Comparison of ENCODE assay signal across 26 cellular contexts in the genomic region with DNA sequence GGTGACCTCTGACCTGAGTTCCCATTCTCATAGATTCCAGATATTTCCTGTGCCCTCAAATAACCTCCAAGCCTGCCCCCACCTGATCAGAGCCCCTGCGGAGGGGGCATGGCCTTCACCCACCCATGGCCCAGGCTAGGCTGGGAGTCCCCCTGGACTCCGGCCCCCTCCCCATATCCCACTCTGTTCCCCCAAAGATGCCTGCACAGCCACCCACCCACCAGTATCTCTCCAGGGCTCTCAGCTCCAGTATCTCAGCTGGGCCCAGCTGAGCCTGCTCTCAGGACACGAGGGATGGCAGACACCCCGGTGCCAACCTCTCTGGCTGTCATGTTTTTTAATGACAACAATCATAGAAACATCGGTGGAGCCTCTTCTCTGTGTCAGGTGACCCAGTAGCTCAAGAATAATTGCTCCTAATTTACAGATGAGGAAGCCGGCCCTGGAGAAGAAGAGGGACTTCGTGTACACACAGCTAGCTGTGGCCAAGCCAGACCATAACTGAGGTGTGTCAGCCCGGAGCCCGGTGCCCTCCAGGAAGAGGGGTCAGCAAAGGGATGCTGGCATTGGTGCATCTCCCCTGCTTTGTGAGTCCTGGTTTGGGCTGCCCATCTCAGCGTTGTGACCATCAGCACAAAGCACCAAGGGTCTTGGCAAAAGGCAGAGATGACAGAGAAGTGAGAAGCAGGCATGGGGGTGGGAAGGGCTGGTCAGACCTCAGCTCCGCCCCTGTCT.
A peak's percentile ranks its signal among the peaks of the same experiment; 100 is the strongest.
DNase-seq lines count a peak whose midpoint lies in the region; ATAC-seq, FAIRE-seq and TF ChIP-seq lines count a peak whose summit lies in the region.
"Had no signal": no experiment of that assay in that cellular context is flagged by ENCODE, and none has a peak within 500 bp of the region (broad histone marks: within the 10 kb centered on the region; RNA-seq: fewer than 3 reads in every experiment).

No MANE protein-coding gene starts in this region.

- no peaks in the 10 kb centered on the region for H4K20me1 ChIP-seq in PC-3 (ENCODE audit: low read length)
- H4K20me1 ChIP-seq: BLaER1 had no signal

- TF ChIP-seq CTCF in A549 (IDR thresholded peaks at IDR 0.05) (no peak), PC-3 (conservative IDR thresholded peaks at IDR 0.05; ENCODE audit: low read depth, low read length) (no peak), esophagus squamous epithelium (IDR thresholded peaks at IDR 0.05) (no peak)

- H3K4me3 Mint-ChIP-seq in T-helper 2 cell treated with Interferon-gamma antibody and Interleukin-4, amounts not matched to agents 5 μg/mL and 100 μg/mL, for 36 hours, result no peak overlapping the region
- H3K4me3 Mint-ChIP-seq: activated naive CD8-positive, alpha-beta T cell treated with anti-CD3 and anti-CD28 coated beads, Interleukin-2, amount 10 ng/mL, durations not matched to agents 7 days and 5 days; central memory CD8-positive, alpha-beta T cell; natural killer cell treated with Interleukin-12 subunit alpha and Interleukin-12 subunit beta and Interleukin-15 and Interleukin-18, amount 100 ng/mL, for 72 hours; stimulated activated effector memory CD8-positive, alpha-beta T cell treated with anti-CD3 and anti-CD28 coated beads, Interleukin-12 subunit alpha, Interleukin-12 subunit beta, amount 100 ng/mL, for 72 hours had no signal

- TF ChIP-seq POLR2A in A549 (IDR thresholded peaks at IDR 0.05; ENCODE audit: low read length) (no peak), esophagus squamous epithelium (IDR thresholded peaks at IDR 0.05) (no peak)

- WGBS in A549 (ENCODE audit: missing lambda C conversion rate), result 92% methylated on average over 11 of the region's 11 CpGs
- WGBS in esophagus squamous epithelium, 2 donors, result 86 to 88% methylated on average over 5 of the region's 11 CpGs
- WGBS in neuronal stem cell (ENCODE audit: extremely low coverage in 2 of 2, insufficient read length in 2 of 2, insufficient replicate concordance in 1 of 2), 2 donors, result no CpG with 5 or more reads among the region's 11 CpGs

- H2AK5ac ChIP-seq in neuronal stem cell (ENCODE audit: low read depth, low read length), result peak overlapping the region; percentile 50

- H3K18ac ChIP-seq in neuronal stem cell (ENCODE audit: low read length), result peak overlapping the region; percentile 66

- no peaks in the 10 kb centered on the region for H3K79me2 ChIP-seq in PC-3 (ENCODE audit: low read length)

- H3F3A ChIP-seq in PC-3 (ENCODE audit: low read length, unreplicated experiment), result no peaks in the 10 kb centered on the region

- no peak for TF ChIP-seq EP300 in A549 (IDR thresholded peaks at IDR 0.05)

- H3K23ac ChIP-seq in neuronal stem cell (ENCODE audit: low read depth, low read length, poor library complexity), result no peak overlapping the region

- H3K14ac ChIP-seq in neuronal stem cell (ENCODE audit: low read length), result no peak overlapping the region

- no peaks in the 10 kb centered on the region for H3K9me3 Mint-ChIP-seq in T-helper 2 cell treated with Interferon-gamma antibody and Interleukin-4, amounts not matched to agents 5 μg/mL and 100 μg/mL, for 36 hours
- H3K9me3 Mint-ChIP-seq: activated naive CD8-positive, alpha-beta T cell treated with anti-CD3 and anti-CD28 coated beads, Interleukin-2, amount 10 ng/mL, durations not matched to agents 7 days and 5 days; central memory CD8-positive, alpha-beta T cell; natural killer cell treated with Interleukin-12 subunit alpha and Interleukin-12 subunit beta and Interleukin-15 and Interleukin-18, amount 100 ng/mL, for 72 hours; stimulated activated effector memory CD8-positive, alpha-beta T cell treated with anti-CD3 and anti-CD28 coated beads, Interleukin-12 subunit alpha, Interleukin-12 subunit beta, amount 100 ng/mL, for 72 hours had no signal

- H2BK120ac ChIP-seq in neuronal stem cell (ENCODE audit: low read depth, low read length), result peak overlapping the region; percentile 66

- no peaks in the 10 kb centered on the region for H3K9me3 ChIP-seq in A549
- H3K9me3 ChIP-seq in PC-3 (ENCODE audit: low read length), result no peaks in the 10 kb centered on the region
- H3K9me3 ChIP-seq in esophagus squamous epithelium, result no peaks in the 10 kb centered on the region
- no peaks in the 10 kb centered on the region for H3K9me3 ChIP-seq in neuronal stem cell (replicated peaks in 1 of 2; ENCODE audit: control insufficient read depth in 2 of 2, insufficient read depth in 1 of 2, low read depth in 1 of 2, low read length in 2 of 2)
- H3K9me3 ChIP-seq: BLaER1, HAP-1, pancreas, right atrium auricular region, testis had no signal

- H2BK5ac ChIP-seq in neuronal stem cell (ENCODE audit: low read length), result peak overlapping the region; percentile 78

- peak overlapping the region; percentile 68 for H2BK12ac ChIP-seq in neuronal stem cell (ENCODE audit: low read length)

- intact Hi-C loops in PC-3 (cut with micrococcal nuclease), result loop anchor here (5.0 kb wide), 1 partner anchor 42 kb away; no protein-coding TSS in a partner anchor
- intact Hi-C loops in esophagus squamous epithelium (cut with DNase I), result no loop called here

- no peak for FAIRE-seq in A549 (lab: Jason Lieb, UNC)
- FAIRE-seq: G401.6, pancreas had no signal

- no peaks in the 10 kb centered on the region for H3K36me3 Mint-ChIP-seq in T-helper 2 cell treated with Interferon-gamma antibody and Interleukin-4, amounts not matched to agents 5 μg/mL and 100 μg/mL, for 36 hours (ENCODE audit: low read depth)
- H3K36me3 Mint-ChIP-seq: activated naive CD8-positive, alpha-beta T cell treated with anti-CD3 and anti-CD28 coated beads, Interleukin-2, amount 10 ng/mL, durations not matched to agents 7 days and 5 days; natural killer cell treated with Interleukin-12 subunit alpha and Interleukin-12 subunit beta and Interleukin-15 and Interleukin-18, amount 100 ng/mL, for 72 hours; stimulated activated effector memory CD8-positive, alpha-beta T cell treated with anti-CD3 and anti-CD28 coated beads, Interleukin-12 subunit alpha, Interleukin-12 subunit beta, amount 100 ng/mL, for 72 hours had no signal

- H3K36me3 ChIP-seq in PC-3 (ENCODE audit: low read depth, low read length), result no peaks in the 10 kb centered on the region
- H3K36me3 ChIP-seq in esophagus squamous epithelium, result no peaks in the 10 kb centered on the region
- no peaks in the 10 kb centered on the region for H3K36me3 ChIP-seq in neuronal stem cell (replicated peaks in 1 of 2; ENCODE audit: control insufficient read depth in 2 of 2, insufficient read depth in 2 of 2, low read length in 2 of 2)
- H3K36me3 ChIP-seq: BLaER1, HAP-1, pancreas, right atrium auricular region had no signal

- H3K4me3 ChIP-seq in A549, result no peak overlapping the region
- H3K4me3 ChIP-seq in PC-3 (ENCODE audit: low read length), result no peak overlapping the region
- H3K4me3 ChIP-seq in esophagus squamous epithelium, result no peak overlapping the region
- H3K4me3 ChIP-seq in neuronal stem cell (ENCODE audit: low read length in 2 of 2), result no peak overlapping the region
- H3K4me3 ChIP-seq: BLaER1, HAP-1, pancreas, right atrium auricular region, testis had no signal

- H2BK15ac ChIP-seq in neuronal stem cell (ENCODE audit: low read length), result peak overlapping the region; percentile 72

- H3K9ac ChIP-seq in PC-3 (ENCODE audit: low read length) (peak overlapping the region; percentile 47; the same call in 1 of the 2 replicates), neuronal stem cell (ENCODE audit: low read depth, low read length, poor library complexity) (no peak overlapping the region)
- H3K9ac ChIP-seq: BLaER1, KMS-11 had no signal

- H3K4me1 ChIP-seq in A549, result peaks cover 53% of the 10 kb centered on the region
- H3K4me1 ChIP-seq in PC-3 (ENCODE audit: insufficient read depth, low read length), result peaks cover 19% of the 10 kb centered on the region
- H3K4me1 ChIP-seq in esophagus squamous epithelium, result peaks cover 41 to 95% (median 62%) of the 10 kb centered on the region in 3 donors
- H3K4me1 ChIP-seq in neuronal stem cell (ENCODE audit: control insufficient read depth in 2 of 2, insufficient read depth in 1 of 2, low read depth in 1 of 2, low read length in 2 of 2), result peaks cover 12 to 21% of the 10 kb centered on the region in 2 donors
- H3K4me1 ChIP-seq: BLaER1, HAP-1, pancreas, right atrium auricular region had no signal

- peak overlapping the region; percentile 71 to 84 for H3K27ac ChIP-seq in A549
- peak overlapping the region; percentile 76 for H3K27ac ChIP-seq in PC-3 (ENCODE audit: low read length)
- H3K27ac ChIP-seq in esophagus squamous epithelium, result peak overlapping the region in 3 of 4 donors; percentile 75 to 88 (median 87)
- no peak overlapping the region for H3K27ac ChIP-seq in neuronal stem cell (replicated peaks; ENCODE audit: low read length)
- H3K27ac ChIP-seq: BLaER1, KMS-11, pancreas, right atrium auricular region, testis, VCaP had no signal

- CTCF ChIA-PET in A549 (lab: Yijun Ruan, JAX) (interaction anchor here (0.8 to 11.9 kb wide), 11 partner anchors 11 to 151 kb away, joined by 3 to 202 read pairs (median 6); a partner anchor contains a TSS), PC-3 (lab: Charles Lee) (interaction anchor here (0.5 kb wide), 1 partner anchor 36 kb away, joined by 4 read pairs; no protein-coding TSS in a partner anchor)

- no peak overlapping the region for H4K8ac ChIP-seq in neuronal stem cell (ENCODE audit: low read depth, low read length)

- no TSS peak for BruUV-seq in PC-3 (replicated peaks; lab: Mats Ljungman, UMichigan)

- POLR2A ChIA-PET in A549 (lab: Yijun Ruan, JAX), result interaction anchor here (1.6 kb wide), 1 partner anchor 39 kb away, joined by 10 read pairs; no protein-coding TSS in a partner anchor
- POLR2A ChIA-PET in PC-3 (lab: Charles Lee; ENCODE audit: unreplicated experiment), result interaction anchor here (0.7 kb wide), 1 partner anchor 85 kb away, joined by 5 read pairs; a partner anchor contains a TSS

- H3K27ac Mint-ChIP-seq in T-helper 2 cell treated with Interferon-gamma antibody and Interleukin-4, amounts not matched to agents 5 μg/mL and 100 μg/mL, for 36 hours, result no peak overlapping the region
- H3K27ac Mint-ChIP-seq: activated naive CD8-positive, alpha-beta T cell treated with anti-CD3 and anti-CD28 coated beads, Interleukin-2, amount 10 ng/mL, durations not matched to agents 7 days and 5 days; natural killer cell treated with Interleukin-12 subunit alpha and Interleukin-12 subunit beta and Interleukin-15 and Interleukin-18, amount 100 ng/mL, for 72 hours; stimulated activated effector memory CD8-positive, alpha-beta T cell treated with anti-CD3 and anti-CD28 coated beads, Interleukin-12 subunit alpha, Interleukin-12 subunit beta, amount 100 ng/mL, for 72 hours had no signal

- H3K79me1 ChIP-seq in neuronal stem cell (ENCODE audit: low read depth, low read length), result no peaks in the 10 kb centered on the region

- no peaks in the 10 kb centered on the region for H3K4me1 Mint-ChIP-seq in T-helper 2 cell treated with Interferon-gamma antibody and Interleukin-4, amounts not matched to agents 5 μg/mL and 100 μg/mL, for 36 hours (ENCODE audit: low read depth)
- H3K4me1 Mint-ChIP-seq: central memory CD8-positive, alpha-beta T cell; stimulated activated effector memory CD8-positive, alpha-beta T cell treated with anti-CD3 and anti-CD28 coated beads, Interleukin-12 subunit alpha, Interleukin-12 subunit beta, amount 100 ng/mL, for 72 hours had no signal

- H3K27me3 Mint-ChIP-seq in T-helper 2 cell treated with Interferon-gamma antibody and Interleukin-4, amounts not matched to agents 5 μg/mL and 100 μg/mL, for 36 hours (ENCODE audit: low read depth), result no peaks in the 10 kb centered on the region

- no peak for DNase-seq in A549 (ENCODE audit: low read depth in 1 of 2, low spot score in 1 of 2)
- DNase-seq in PC-3, result no peak
- no peak for DNase-seq in esophagus squamous epithelium (lab: John Stamatoyannopoulos, UW)
- DNase-seq in neuronal stem cell (ENCODE audit: low spot score), result no peak
- no peak for DNase-seq in HT-29 (ENCODE audit: low spot score)
- no peak for DNase-seq in T-helper 2 cell treated with Interferon-gamma antibody and Interleukin-4, amounts not matched to agents 5 μg/mL and 100 μg/mL, for 36 hours (ENCODE audit: low spot score)
- DNase-seq in DMS 273 (lab: John Stamatoyannopoulos, UW; ENCODE audit: unreplicated experiment), result no peak
- no peak for DNase-seq in AG20443 (ENCODE audit: low spot score)
- DNase-seq: activated CD4-positive, alpha-beta T cell treated with anti-CD3 and anti-CD28 coated beads for 4 hours; activated gamma-delta T cell; activated naive CD8-positive, alpha-beta T cell treated with anti-CD3 and anti-CD28 coated beads, Interleukin-2, amount 10 ng/mL, durations not matched to agents 7 days and 5 days; NCI-H1417 treated with DMSO at 0.1 percent for 48 hours; NCI-H446 treated with DMSO at 0.1 percent for 48 hours; NCI-H82; pancreas; stimulated activated CD4-positive, alpha-beta T cell treated with anti-CD3 and anti-CD28 coated beads, Interleukin-4, amount 100 ng/mL, for 24 hours; testis had no signal

- H3K27me3 ChIP-seq in PC-3 (ENCODE audit: low read length), result no peaks in the 10 kb centered on the region
- H3K27me3 ChIP-seq in esophagus squamous epithelium, result no peaks in the 10 kb centered on the region
- H3K27me3 ChIP-seq in neuronal stem cell (ENCODE audit: control insufficient read depth in 3 of 3, insufficient read depth in 3 of 3, low read depth in 1 of 3, low read length in 3 of 3), result no peaks in the 10 kb centered on the region
- H3K27me3 ChIP-seq: BLaER1, pancreas, right atrium auricular region, testis had no signal

- no peaks in the 10 kb centered on the region for H3K9me2 ChIP-seq in PC-3 (replicated peaks; ENCODE audit: low read length)

- H2AFZ ChIP-seq in PC-3 (ENCODE audit: low read length), result no peak overlapping the region
- no peak overlapping the region for H2AFZ ChIP-seq in neuronal stem cell (ENCODE audit: low read length)

- H4K91ac ChIP-seq in neuronal stem cell (ENCODE audit: low read depth, low read length, poor library complexity), result peak overlapping the region; percentile 25

- H3K4ac ChIP-seq in neuronal stem cell (ENCODE audit: low read length), result no peak overlapping the region

- H3K4me2 ChIP-seq in A549 (peak overlapping the region; percentile 31; the same call in 2 of the 3 replicates), PC-3 (ENCODE audit: low read length) (no peak overlapping the region), neuronal stem cell (ENCODE audit: insufficient read depth, low read length, poor library complexity, severe bottlenecking) (no peak overlapping the region)
- H3K4me2 ChIP-seq: BLaER1, KMS-11 had no signal

- no peak for TF ChIP-seq RAD21 in A549 (conservative IDR thresholded peaks at IDR 0.05 in 1 of 2, IDR thresholded peaks at IDR 0.05 in 1 of 2)

- ATAC-seq in A549 (no peak), PC-3 (no peak)
